ENCODE assay signal across 8 cellular contexts in the genomic region with DNA sequence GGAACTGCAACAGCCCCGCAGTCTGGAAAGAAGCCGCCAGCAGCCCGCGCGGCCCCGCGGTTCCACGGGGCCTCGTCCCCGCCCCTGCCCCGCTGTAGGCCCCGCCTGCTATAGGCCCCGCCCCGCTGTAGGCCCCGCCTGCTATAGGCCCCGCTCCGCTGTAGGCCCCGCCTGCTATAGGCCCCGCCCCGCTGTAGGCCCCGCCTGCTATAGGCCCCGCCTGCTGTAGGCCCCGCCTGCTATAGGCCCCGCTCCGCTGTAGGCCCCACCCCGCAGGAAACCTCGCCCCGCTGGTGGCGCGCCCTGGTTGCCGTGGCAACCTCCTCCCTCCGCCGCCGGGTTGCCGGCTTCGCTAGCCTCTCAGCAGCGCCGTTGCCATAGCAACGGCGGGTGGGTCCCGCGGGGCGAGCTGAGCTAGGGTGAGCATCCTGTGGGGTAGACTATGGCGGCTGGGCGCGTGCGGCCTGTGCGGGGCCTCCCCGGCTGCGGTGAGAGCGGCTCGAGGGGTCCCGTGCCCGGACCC. TPM values are rescaled to one million over a fixed set of nuclear protein-coding genes. Genes with fewer than 3 reads are reported as not detected.
DNase-seq lines count a peak whose midpoint lies in the region; ATAC-seq and TF ChIP-seq lines count a peak whose summit lies in the region.

No MANE protein-coding gene starts in this region.

- no peak for TF ChIP-seq CTCF in CD8-positive, alpha-beta T cell (IDR thresholded peaks at IDR 0.05)
- TF ChIP-seq CTCF in Peyer's patch (IDR thresholded peaks at IDR 0.05) = no peak

- CTCF ChIA-PET in CD8-positive, alpha-beta T cell (lab: Charles Lee) = no interaction called here
- CTCF ChIA-PET in naive thymus-derived CD4-positive, alpha-beta T cell (lab: Charles Lee) = interaction anchor here (0.8 to 1.5 kb wide), 2 partner anchors 318 to 680 kb away, joined by 3 to 4 read pairs; no protein-coding TSS in a partner anchor

- no peak overlapping the region for H3K27ac ChIP-seq in CD8-positive, alpha-beta T cell (ENCODE audit: low read depth, low read length)
- peak overlapping the region in 1 of 4 donors; percentile 10 for H3K27ac ChIP-seq in Peyer's patch
- no peak overlapping the region for H3K27ac ChIP-seq in naive thymus-derived CD4-positive, alpha-beta T cell (ENCODE audit: low read depth, low read length)

- H3K4me1 ChIP-seq in CD8-positive, alpha-beta T cell (ENCODE audit: insufficient read depth, low read length) = peaks cover 11% of the 10 kb centered on the region
- peaks cover 0 to 12% (median 4%) of the 10 kb centered on the region in 4 donors for H3K4me1 ChIP-seq in Peyer's patch
- H3K4me1 ChIP-seq in naive thymus-derived CD4-positive, alpha-beta T cell (ENCODE audit: control insufficient read depth in 2 of 2, insufficient read depth in 2 of 2, low read length in 2 of 2) = peaks cover 11 to 14% of the 10 kb centered on the region in 2 donors

- TF ChIP-seq POLR2A in Peyer's patch (IDR thresholded peaks at IDR 0.05) = no peak

- no peak overlapping the region for H3K4me3 Mint-ChIP-seq in CD8-positive, alpha-beta T cell
- peak overlapping the region; percentile 82 to 94 for H3K4me3 Mint-ChIP-seq in activated T-cell treated with anti-CD3 and anti-CD28 coated beads, Interleukin-2, amount 50 U/mL, for 72 hours
- peak overlapping the region in 8 of 10 donors; percentile 56 to 78 (median 71) for H3K4me3 Mint-ChIP-seq in naive thymus-derived CD4-positive, alpha-beta T cell

- H3K9me3 ChIP-seq in CD8-positive, alpha-beta T cell (ENCODE audit: low read length) = no peaks in the 10 kb centered on the region
- H3K9me3 ChIP-seq in Peyer's patch = peaks cover 0 to 6% (median 0%) of the 10 kb centered on the region in 4 donors
- no peaks in the 10 kb centered on the region for H3K9me3 ChIP-seq in naive thymus-derived CD4-positive, alpha-beta T cell (ENCODE audit: control insufficient read depth in 2 of 3, low read length in 3 of 3)

- no peak overlapping the region for H3K27ac Mint-ChIP-seq in CD8-positive, alpha-beta T cell
- no peak overlapping the region for H3K27ac Mint-ChIP-seq in activated T-cell treated with anti-CD3 and anti-CD28 coated beads, Interleukin-2, amount 50 U/mL, for 72 hours
- peak overlapping the region in 4 of 9 donors; percentile 22 to 88 (median 74) for H3K27ac Mint-ChIP-seq in naive thymus-derived CD4-positive, alpha-beta T cell

- peaks cover 9% of the 10 kb centered on the region for H3K27me3 ChIP-seq in CD8-positive, alpha-beta T cell (ENCODE audit: insufficient read depth, low read length)
- no peaks in the 10 kb centered on the region for H3K27me3 ChIP-seq in Peyer's patch
- H3K27me3 ChIP-seq in naive thymus-derived CD4-positive, alpha-beta T cell (ENCODE audit: control insufficient read depth in 2 of 2, insufficient read depth in 2 of 2, low read length in 2 of 2) = no peaks in the 10 kb centered on the region

- H3K4me3 ChIP-seq in CD8-positive, alpha-beta T cell (ENCODE audit: low read depth, low read length) = peak overlapping the region; percentile 64
- peak overlapping the region in 2 of 4 donors; percentile 12 to 25 for H3K4me3 ChIP-seq in Peyer's patch
- H3K4me3 ChIP-seq in naive thymus-derived CD4-positive, alpha-beta T cell (ENCODE audit: low read length) = peak overlapping the region; percentile 32

- POLR2A ChIA-PET in CD8-positive, alpha-beta T cell (lab: Charles Lee) = no interaction called here
- POLR2A ChIA-PET in naive thymus-derived CD4-positive, alpha-beta T cell (lab: Charles Lee) = interaction anchor here (0.8 kb wide), 1 partner anchor 271 kb away, joined by 3 read pairs; no protein-coding TSS in a partner anchor

- no peaks in the 10 kb centered on the region for H3K36me3 ChIP-seq in CD8-positive, alpha-beta T cell (ENCODE audit: insufficient read depth, low read length)
- H3K36me3 ChIP-seq in Peyer's patch = no peaks in the 10 kb centered on the region
- no peaks in the 10 kb centered on the region for H3K36me3 ChIP-seq in naive thymus-derived CD4-positive, alpha-beta T cell (ENCODE audit: control insufficient read depth in 2 of 3, insufficient read depth in 3 of 3, low read length in 3 of 3)

- peak; percentile 96 to 99 (median 99) for DNase-seq in CD8-positive, alpha-beta T cell
- DNase-seq in HuH-7 (ENCODE audit: low spot score) (peak; percentile 93), Peyer's patch (peak; percentile 82 to 96 (median 89)), fibroblast of gingiva (ENCODE audit: low read depth) (peak; percentile 86)
- peak; percentile 98 for DNase-seq in activated T-cell treated with anti-CD3 and anti-CD28 coated beads, Interleukin-2, amount 50 U/mL, for 72 hours
- peak; percentile 93 to 100 (median 99) for DNase-seq in naive thymus-derived CD4-positive, alpha-beta T cell
- DNase-seq in stimulated activated CD8-positive, alpha-beta memory T cell treated with anti-CD3 and anti-CD28 coated beads, Interleukin-7, amount 100 ng/mL, for 4 hours (ENCODE audit: low read depth in 2 of 2) = peak; percentile 90 to 95

- H3K27me3 Mint-ChIP-seq in CD8-positive, alpha-beta T cell (ENCODE audit: low read depth) = peaks cover 12% of the 10 kb centered on the region
- peaks cover 39% of the 10 kb centered on the region for H3K27me3 Mint-ChIP-seq in activated T-cell treated with anti-CD3 and anti-CD28 coated beads, Interleukin-2, amount 50 U/mL, for 72 hours (ENCODE audit: low read depth)
- peaks cover 4 to 30% (median 19%) of the 10 kb centered on the region in 5 donors for H3K27me3 Mint-ChIP-seq in naive thymus-derived CD4-positive, alpha-beta T cell

- ATAC-seq in CD8-positive, alpha-beta T cell = peak; percentile 93
- ATAC-seq in GM21381 (IDR thresholded peaks at IDR 0.05; ENCODE audit: unreplicated experiment) = peak; percentile 90
- peak; percentile 93 to 94 for ATAC-seq in activated T-cell treated with anti-CD3 and anti-CD28 coated beads, Interleukin-2, amount 50 U/mL, for 72 hours (replicated peaks in 1 of 2)
- ATAC-seq in naive thymus-derived CD4-positive, alpha-beta T cell = peak; percentile 96

- intact Hi-C loops in CD8-positive, alpha-beta T cell (cut with DNase I, micrococcal nuclease) = loop anchor here (1.0 to 5.0 kb wide), 14 partner anchors 246 to 1051 kb away; a partner anchor contains a TSS
- intact Hi-C loops in naive thymus-derived CD4-positive, alpha-beta T cell (cut with micrococcal nuclease) = loop anchor here (1.0 to 10.0 kb wide), 19 partner anchors 209 to 1049 kb away; a partner anchor contains a TSS

- peaks cover 6% of the 10 kb centered on the region for H3K4me1 Mint-ChIP-seq in CD8-positive, alpha-beta T cell (ENCODE audit: low read depth)
- H3K4me1 Mint-ChIP-seq in activated T-cell treated with anti-CD3 and anti-CD28 coated beads, Interleukin-2, amount 50 U/mL, for 72 hours (ENCODE audit: low read depth) = peaks cover 7% of the 10 kb centered on the region
- peaks cover 0 to 7% (median 0%) of the 10 kb centered on the region in 7 donors for H3K4me1 Mint-ChIP-seq in naive thymus-derived CD4-positive, alpha-beta T cell

- H3K36me3 Mint-ChIP-seq in CD8-positive, alpha-beta T cell = no peaks in the 10 kb centered on the region
- H3K36me3 Mint-ChIP-seq in activated T-cell treated with anti-CD3 and anti-CD28 coated beads, Interleukin-2, amount 50 U/mL, for 72 hours (ENCODE audit: insufficient read depth in 2 of 2) = no peaks in the 10 kb centered on the region
- H3K36me3 Mint-ChIP-seq in naive thymus-derived CD4-positive, alpha-beta T cell = no peaks in the 10 kb centered on the region

- H3K9me3 Mint-ChIP-seq in CD8-positive, alpha-beta T cell = no peaks in the 10 kb centered on the region
- H3K9me3 Mint-ChIP-seq in activated T-cell treated with anti-CD3 and anti-CD28 coated beads, Interleukin-2, amount 50 U/mL, for 72 hours = no peaks in the 10 kb centered on the region
- no peaks in the 10 kb centered on the region for H3K9me3 Mint-ChIP-seq in naive thymus-derived CD4-positive, alpha-beta T cell

RNA-seq across cellular contexts. Expression of a gene that starts 12.2 kb away (rescaled TPM):
- total RNA-seq in CD8-positive, alpha-beta T cell = not detected
- 1 to 10 TPM in 3 of 4 donors, under 1 TPM in 1; 0.83 to 6.0 (median 2.0) TPM for total RNA-seq in Peyer's patch
- 10 to 100 TPM; 28.8 to 30.1 TPM for total RNA-seq in activated T-cell treated with anti-CD3 and anti-CD28 coated beads, Interleukin-2, amount 50 U/mL, for 72 hours
- under 1 TPM in 1 of 5 experiments, not detected in 4; 0.24 TPM for total RNA-seq in naive thymus-derived CD4-positive, alpha-beta T cell
- not detected for polyA plus RNA-seq in naive thymus-derived CD4-positive, alpha-beta T cell

RNA-seq across cellular contexts. Expression of a gene that starts 36.4 kb away (rescaled TPM):
- total RNA-seq in CD8-positive, alpha-beta T cell = not detected
- total RNA-seq in Peyer's patch = 1 to 10 TPM in 1 of 4 donors, not detected in 3; 1.5 TPM
- total RNA-seq in activated T-cell treated with anti-CD3 and anti-CD28 coated beads, Interleukin-2, amount 50 U/mL, for 72 hours = not detected
- not detected for total RNA-seq in naive thymus-derived CD4-positive, alpha-beta T cell
- not detected for polyA plus RNA-seq in naive thymus-derived CD4-positive, alpha-beta T cell

Comparison
In these comparisons a context has a peak if more than half of its experiments do, and no peak if none do; other contexts are left out.
1. RNA of a gene that starts 12.2 kb away (total RNA-seq): 28.8 to 30.1 TPM in activated T-cell treated with anti-CD3 and anti-CD28 coated beads, Interleukin-2, amount 50 U/mL, for 72 hours; 0.83 to 6.0 TPM in Peyer's patch, not detected in CD8-positive, alpha-beta T cell and 0.24 TPM in naive thymus-derived CD4-positive, alpha-beta T cell; every median in the first group is over 4 times any median in the second.
2. Peak in every context shown above with its lines, with median percentiles within 50 percentile points of each other: ATAC-seq and DNase-seq.